In the genomic region with DNA sequence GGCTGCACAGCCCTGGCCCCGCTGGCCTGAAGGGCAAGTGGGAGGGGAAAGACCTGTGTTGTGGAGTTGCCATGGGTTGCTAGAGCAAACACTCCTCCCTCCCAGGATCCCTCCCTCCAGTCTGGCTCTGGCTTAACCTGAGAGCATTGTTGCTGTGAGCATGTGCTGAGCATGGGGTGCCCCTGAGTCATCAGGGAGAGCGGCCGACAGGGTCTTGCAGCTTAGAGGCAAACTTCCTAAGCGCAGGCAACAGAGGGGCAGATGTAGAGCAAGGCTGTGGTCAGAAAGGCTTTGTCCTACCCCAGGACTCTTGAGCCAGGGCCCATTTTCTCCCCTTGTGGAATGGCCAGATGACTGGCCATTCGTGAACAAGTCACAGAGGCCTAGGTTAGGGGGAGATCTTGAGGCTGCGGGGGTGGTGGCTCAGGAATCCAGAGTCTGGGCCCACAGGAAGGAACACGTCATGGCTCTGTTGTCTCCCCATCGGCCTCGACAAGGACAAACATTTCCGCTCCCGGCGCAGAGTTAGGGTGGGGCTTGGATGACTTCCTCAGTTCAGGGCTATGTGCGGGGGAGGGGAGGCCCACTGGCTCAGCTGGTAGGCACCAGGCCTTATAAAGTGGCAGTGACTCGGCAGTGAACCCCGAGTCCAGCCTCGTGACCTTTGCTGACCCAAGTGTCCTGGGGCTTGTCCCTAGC, we compare ENCODE assay signal across 1 cellular context.
TF ChIP-seq lines count a peak whose summit lies in the region.

No MANE protein-coding gene starts in this region.

TF ChIP-seq in K562, 482 proteins besides CTCF, POLR2A, EP300 and RAD21 (continued from another document and continues in another):
- TF ChIP-seq, protein P1, sequence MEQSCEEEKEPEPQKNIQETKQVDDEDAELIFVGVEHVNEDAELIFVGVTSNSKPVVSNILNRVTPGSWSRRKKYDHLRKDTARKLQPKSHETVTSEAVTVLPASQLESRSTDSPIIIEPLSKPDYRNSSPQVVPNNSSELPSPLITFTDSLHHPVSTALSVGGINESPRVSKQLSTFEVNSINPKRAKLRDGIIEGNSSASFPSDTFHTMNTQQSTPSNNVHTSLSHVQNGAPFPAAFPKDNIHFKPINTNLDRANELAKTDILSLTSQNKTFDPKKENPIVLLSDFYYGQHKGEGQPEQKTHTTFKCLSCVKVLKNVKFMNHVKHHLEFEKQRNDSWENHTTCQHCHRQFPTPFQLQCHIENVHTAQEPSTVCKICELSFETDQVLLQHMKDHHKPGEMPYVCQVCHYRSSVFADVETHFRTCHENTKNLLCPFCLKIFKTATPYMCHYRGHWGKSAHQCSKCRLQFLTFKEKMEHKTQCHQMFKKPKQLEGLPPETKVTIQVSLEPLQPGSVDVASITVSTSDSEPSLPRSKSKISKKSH (CRISPR knock-in tag; IDR thresholded peaks at IDR 0.05): no peak
- TF ChIP-seq HDAC6 (IDR thresholded peaks at IDR 0.05; ENCODE audit: low read depth, low read length) (no peak), ZNF347 (CRISPR knock-in tag; IDR thresholded peaks at IDR 0.05; ENCODE audit: low read depth) (0 out of 2 replicates have a peak, but pooled peaks have one; percentile 57), ZNF586 (CRISPR knock-in tag; conservative IDR thresholded peaks at IDR 0.05) (peak; percentile 75; the same call in 1 of the 2 replicates), ELF1 (tag; IDR thresholded peaks at IDR 0.05) (peak; percentile 86), BRD4 (IDR thresholded peaks at IDR 0.05) (peak; percentile 35; the same call in 1 of the 2 replicates), SIN3B (IDR thresholded peaks at IDR 0.05; ENCODE audit: low read depth) (no peak), SMARCA5 (IDR thresholded peaks at IDR 0.05) (peak; percentile 30; the same call in 1 of the 2 replicates), TCF7 (IDR thresholded peaks at IDR 0.05; ENCODE audit: borderline replicate concordance) (peak; percentile 77; the same call in 1 of the 2 replicates), PURB (CRISPR knock-in tag; IDR thresholded peaks at IDR 0.05; ENCODE audit: low read depth) (no peak), MAFG (tag; conservative IDR thresholded peaks at IDR 0.05) (peak; percentile 60; the same call in 1 of the 2 replicates), IRF2 (CRISPR knock-in tag; IDR thresholded peaks at IDR 0.05) (no peak), ZNF3 (CRISPR knock-in tag; IDR thresholded peaks at IDR 0.05) (no peak), CBX2 (IDR thresholded peaks at IDR 0.05; ENCODE audit: insufficient read depth, low read length, poor library complexity, severe bottlenecking) (no peak), CREBBP (IDR thresholded peaks at IDR 0.05; ENCODE audit: low read depth, low read length) (no peak), ARNT (IDR thresholded peaks at IDR 0.05) (peak; percentile 79 to 82; a peak in 3 of 4 replicates), MAZ (CRISPR knock-in tag; conservative IDR thresholded peaks at IDR 0.05 in 1 of 2, IDR thresholded peaks at IDR 0.05 in 1 of 2) (peak; percentile 77 to 87), TCFL5 (CRISPR knock-in tag; conservative IDR thresholded peaks at IDR 0.05) (no peak), RBM39 (optimal IDR thresholded peaks at IDR 0.05; ENCODE audit: low read depth, low read length) (peak; percentile 79), MAFK (IDR thresholded peaks at IDR 0.05; ENCODE audit: low read length) (peak; percentile 38; the same call in 1 of the 2 replicates), ETV5 (CRISPR knock-in tag; IDR thresholded peaks at IDR 0.05; ENCODE audit: low read depth) (peak; percentile 99), ZNF431 (CRISPR knock-in tag; IDR thresholded peaks at IDR 0.05) (peak; percentile 76), TCF7L2 (IDR thresholded peaks at IDR 0.05; ENCODE audit: low read depth, low read length) (no peak), NCOA2 (IDR thresholded peaks at IDR 0.05; ENCODE audit: partially characterized antibody in 2 of 2) (no peak), DNMT1 (IDR thresholded peaks at IDR 0.05) (0 out of 2 replicates have a peak, but pooled peaks have one; percentile 42), ZNF445 (CRISPR knock-in tag; IDR thresholded peaks at IDR 0.05; ENCODE audit: low read depth) (peak; percentile 72; the same call in 1 of the 2 replicates), ZBED1 (IDR thresholded peaks at IDR 0.05) (peak; percentile 86; the same call in 1 of the 2 replicates), MED1 (CRISPR knock-in tag; IDR thresholded peaks at IDR 0.05; ENCODE audit: borderline replicate concordance) (no peak), ZNF830 (CRISPR knock-in tag; IDR thresholded peaks at IDR 0.05) (no peak), KLF16 (IDR thresholded peaks at IDR 0.05) (no peak; the same call in 1 of the 2 replicates), ZNF239 (CRISPR knock-in tag; IDR thresholded peaks at IDR 0.05) (peak; percentile 57), SRSF3 (IDR thresholded peaks at IDR 0.05; ENCODE audit: insufficient read depth, low read length) (0 out of 2 replicates have a peak, but pooled peaks have one; percentile 10)
- TF ChIP-seq, protein P2, sequence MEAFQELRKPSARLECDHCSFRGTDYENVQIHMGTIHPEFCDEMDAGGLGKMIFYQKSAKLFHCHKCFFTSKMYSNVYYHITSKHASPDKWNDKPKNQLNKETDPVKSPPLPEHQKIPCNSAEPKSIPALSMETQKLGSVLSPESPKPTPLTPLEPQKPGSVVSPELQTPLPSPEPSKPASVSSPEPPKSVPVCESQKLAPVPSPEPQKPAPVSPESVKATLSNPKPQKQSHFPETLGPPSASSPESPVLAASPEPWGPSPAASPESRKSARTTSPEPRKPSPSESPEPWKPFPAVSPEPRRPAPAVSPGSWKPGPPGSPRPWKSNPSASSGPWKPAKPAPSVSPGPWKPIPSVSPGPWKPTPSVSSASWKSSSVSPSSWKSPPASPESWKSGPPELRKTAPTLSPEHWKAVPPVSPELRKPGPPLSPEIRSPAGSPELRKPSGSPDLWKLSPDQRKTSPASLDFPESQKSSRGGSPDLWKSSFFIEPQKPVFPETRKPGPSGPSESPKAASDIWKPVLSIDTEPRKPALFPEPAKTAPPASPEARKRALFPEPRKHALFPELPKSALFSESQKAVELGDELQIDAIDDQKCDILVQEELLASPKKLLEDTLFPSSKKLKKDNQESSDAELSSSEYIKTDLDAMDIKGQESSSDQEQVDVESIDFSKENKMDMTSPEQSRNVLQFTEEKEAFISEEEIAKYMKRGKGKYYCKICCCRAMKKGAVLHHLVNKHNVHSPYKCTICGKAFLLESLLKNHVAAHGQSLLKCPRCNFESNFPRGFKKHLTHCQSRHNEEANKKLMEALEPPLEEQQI (IDR thresholded peaks at IDR 0.05): no peak
- TF ChIP-seq, protein P3, sequence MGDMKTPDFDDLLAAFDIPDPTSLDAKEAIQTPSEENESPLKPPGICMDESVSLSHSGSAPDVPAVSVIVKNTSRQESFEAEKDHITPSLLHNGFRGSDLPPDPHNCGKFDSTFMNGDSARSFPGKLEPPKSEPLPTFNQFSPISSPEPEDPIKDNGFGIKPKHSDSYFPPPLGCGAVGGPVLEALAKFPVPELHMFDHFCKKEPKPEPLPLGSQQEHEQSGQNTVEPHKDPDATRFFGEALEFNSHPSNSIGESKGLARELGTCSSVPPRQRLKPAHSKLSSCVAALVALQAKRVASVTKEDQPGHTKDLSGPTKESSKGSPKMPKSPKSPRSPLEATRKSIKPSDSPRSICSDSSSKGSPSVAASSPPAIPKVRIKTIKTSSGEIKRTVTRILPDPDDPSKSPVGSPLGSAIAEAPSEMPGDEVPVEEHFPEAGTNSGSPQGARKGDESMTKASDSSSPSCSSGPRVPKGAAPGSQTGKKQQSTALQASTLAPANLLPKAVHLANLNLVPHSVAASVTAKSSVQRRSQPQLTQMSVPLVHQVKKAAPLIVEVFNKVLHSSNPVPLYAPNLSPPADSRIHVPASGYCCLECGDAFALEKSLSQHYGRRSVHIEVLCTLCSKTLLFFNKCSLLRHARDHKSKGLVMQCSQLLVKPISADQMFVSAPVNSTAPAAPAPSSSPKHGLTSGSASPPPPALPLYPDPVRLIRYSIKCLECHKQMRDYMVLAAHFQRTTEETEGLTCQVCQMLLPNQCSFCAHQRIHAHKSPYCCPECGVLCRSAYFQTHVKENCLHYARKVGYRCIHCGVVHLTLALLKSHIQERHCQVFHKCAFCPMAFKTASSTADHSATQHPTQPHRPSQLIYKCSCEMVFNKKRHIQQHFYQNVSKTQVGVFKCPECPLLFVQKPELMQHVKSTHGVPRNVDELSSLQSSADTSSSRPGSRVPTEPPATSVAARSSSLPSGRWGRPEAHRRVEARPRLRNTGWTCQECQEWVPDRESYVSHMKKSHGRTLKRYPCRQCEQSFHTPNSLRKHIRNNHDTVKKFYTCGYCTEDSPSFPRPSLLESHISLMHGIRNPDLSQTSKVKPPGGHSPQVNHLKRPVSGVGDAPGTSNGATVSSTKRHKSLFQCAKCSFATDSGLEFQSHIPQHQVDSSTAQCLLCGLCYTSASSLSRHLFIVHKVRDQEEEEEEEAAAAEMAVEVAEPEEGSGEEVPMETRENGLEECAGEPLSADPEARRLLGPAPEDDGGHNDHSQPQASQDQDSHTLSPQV (IDR thresholded peaks at IDR 0.05): peak; percentile 100
- TF ChIP-seq, protein P4, sequence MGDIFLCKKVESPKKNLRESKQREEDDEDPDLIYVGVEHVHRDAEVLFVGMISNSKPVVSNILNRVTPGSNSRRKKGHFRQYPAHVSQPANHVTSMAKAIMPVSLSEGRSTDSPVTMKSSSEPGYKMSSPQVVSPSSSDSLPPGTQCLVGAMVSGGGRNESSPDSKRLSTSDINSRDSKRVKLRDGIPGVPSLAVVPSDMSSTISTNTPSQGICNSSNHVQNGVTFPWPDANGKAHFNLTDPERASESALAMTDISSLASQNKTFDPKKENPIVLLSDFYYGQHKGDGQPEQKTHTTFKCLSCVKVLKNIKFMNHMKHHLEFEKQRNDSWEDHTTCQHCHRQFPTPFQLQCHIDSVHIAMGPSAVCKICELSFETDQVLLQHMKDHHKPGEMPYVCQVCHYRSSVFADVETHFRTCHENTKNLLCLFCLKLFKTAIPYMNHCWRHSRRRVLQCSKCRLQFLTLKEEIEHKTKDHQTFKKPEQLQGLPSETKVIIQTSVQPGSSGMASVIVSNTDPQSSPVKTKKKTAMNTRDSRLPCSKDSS (IDR thresholded peaks at IDR 0.05; ENCODE audit: low read depth, partially characterized antibody): no peak
- TF ChIP-seq, protein P5, sequence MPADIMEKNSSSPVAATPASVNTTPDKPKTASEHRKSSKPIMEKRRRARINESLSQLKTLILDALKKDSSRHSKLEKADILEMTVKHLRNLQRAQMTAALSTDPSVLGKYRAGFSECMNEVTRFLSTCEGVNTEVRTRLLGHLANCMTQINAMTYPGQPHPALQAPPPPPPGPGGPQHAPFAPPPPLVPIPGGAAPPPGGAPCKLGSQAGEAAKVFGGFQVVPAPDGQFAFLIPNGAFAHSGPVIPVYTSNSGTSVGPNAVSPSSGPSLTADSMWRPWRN (IDR thresholded peaks at IDR 0.05; ENCODE audit: low read depth): peak; percentile 4; the same call in 1 of the 2 replicates
- TF ChIP-seq, protein P6, sequence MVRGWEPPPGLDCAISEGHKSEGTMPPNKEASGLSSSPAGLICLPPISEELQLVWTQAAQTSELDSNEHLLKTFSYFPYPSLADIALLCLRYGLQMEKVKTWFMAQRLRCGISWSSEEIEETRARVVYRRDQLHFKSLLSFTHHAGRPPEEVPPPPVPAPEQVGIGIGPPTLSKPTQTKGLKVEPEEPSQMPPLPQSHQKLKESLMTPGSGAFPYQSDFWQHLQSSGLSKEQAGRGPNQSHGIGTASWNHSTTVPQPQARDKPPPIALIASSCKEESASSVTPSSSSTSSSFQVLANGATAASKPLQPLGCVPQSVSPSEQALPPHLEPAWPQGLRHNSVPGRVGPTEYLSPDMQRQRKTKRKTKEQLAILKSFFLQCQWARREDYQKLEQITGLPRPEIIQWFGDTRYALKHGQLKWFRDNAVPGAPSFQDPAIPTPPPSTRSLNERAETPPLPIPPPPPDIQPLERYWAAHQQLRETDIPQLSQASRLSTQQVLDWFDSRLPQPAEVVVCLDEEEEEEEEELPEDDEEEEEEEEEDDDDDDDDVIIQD (CRISPR knock-in tag; IDR thresholded peaks at IDR 0.05): no peak
- TF ChIP-seq, protein P7, sequence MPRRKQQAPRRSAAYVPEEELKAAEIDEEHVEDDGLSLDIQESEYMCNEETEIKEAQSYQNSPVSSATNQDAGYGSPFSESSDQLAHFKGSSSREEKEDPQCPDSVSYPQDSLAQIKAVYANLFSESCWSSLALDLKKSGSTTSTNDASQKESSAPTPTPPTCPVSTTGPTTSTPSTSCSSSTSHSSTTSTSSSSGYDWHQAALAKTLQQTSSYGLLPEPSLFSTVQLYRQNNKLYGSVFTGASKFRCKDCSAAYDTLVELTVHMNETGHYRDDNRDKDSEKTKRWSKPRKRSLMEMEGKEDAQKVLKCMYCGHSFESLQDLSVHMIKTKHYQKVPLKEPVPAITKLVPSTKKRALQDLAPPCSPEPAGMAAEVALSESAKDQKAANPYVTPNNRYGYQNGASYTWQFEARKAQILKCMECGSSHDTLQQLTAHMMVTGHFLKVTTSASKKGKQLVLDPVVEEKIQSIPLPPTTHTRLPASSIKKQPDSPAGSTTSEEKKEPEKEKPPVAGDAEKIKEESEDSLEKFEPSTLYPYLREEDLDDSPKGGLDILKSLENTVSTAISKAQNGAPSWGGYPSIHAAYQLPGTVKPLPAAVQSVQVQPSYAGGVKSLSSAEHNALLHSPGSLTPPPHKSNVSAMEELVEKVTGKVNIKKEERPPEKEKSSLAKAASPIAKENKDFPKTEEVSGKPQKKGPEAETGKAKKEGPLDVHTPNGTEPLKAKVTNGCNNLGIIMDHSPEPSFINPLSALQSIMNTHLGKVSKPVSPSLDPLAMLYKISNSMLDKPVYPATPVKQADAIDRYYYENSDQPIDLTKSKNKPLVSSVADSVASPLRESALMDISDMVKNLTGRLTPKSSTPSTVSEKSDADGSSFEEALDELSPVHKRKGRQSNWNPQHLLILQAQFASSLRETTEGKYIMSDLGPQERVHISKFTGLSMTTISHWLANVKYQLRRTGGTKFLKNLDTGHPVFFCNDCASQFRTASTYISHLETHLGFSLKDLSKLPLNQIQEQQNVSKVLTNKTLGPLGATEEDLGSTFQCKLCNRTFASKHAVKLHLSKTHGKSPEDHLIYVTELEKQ (CRISPR knock-in tag; IDR thresholded peaks at IDR 0.05): peak; percentile 66
- TF ChIP-seq, protein P8, sequence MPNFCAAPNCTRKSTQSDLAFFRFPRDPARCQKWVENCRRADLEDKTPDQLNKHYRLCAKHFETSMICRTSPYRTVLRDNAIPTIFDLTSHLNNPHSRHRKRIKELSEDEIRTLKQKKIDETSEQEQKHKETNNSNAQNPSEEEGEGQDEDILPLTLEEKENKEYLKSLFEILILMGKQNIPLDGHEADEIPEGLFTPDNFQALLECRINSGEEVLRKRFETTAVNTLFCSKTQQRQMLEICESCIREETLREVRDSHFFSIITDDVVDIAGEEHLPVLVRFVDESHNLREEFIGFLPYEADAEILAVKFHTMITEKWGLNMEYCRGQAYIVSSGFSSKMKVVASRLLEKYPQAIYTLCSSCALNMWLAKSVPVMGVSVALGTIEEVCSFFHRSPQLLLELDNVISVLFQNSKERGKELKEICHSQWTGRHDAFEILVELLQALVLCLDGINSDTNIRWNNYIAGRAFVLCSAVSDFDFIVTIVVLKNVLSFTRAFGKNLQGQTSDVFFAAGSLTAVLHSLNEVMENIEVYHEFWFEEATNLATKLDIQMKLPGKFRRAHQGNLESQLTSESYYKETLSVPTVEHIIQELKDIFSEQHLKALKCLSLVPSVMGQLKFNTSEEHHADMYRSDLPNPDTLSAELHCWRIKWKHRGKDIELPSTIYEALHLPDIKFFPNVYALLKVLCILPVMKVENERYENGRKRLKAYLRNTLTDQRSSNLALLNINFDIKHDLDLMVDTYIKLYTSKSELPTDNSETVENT (CRISPR knock-in tag; IDR thresholded peaks at IDR 0.05): no peak; the same call in 1 of the 2 replicates
